9 cellular contexts compared by ENCODE assay signal in the genomic region with DNA sequence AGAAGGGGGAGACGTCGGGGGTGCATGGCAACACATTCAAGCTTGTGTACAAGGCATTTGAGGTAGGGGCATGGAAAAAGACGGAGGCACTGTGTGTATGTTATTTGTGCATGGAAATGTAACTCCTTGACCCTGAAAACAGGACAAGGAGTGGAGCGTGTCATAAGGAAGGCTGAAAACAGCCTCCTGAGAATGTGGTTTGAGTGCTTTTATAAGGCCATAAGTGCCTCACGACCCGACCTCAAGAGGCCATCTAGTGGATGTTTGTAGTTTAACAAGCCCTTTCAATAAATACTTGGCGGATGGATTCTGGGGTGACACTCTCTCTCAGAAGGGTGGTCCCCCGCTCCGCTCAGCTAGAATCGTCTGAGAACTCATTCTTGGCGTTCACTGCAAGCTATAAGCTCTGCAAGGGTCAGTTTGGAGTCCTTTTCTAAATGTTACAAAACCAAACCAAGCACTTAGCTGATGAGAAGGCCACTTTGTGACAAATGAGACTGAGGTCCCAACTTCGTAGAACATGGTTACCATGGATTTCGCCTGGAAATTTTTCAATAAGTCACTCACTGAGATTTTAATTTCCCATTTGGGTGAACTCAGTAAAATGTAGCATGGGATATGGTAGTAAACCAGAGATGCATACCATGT. TPM values are rescaled to one million over a fixed set of nuclear protein-coding genes. Genes with fewer than 3 reads are reported as not detected.
DNase-seq lines count a peak whose midpoint lies in the region; ATAC-seq and TF ChIP-seq lines count a peak whose summit lies in the region.
"Had no signal": no experiment of that assay in that cellular context is flagged by ENCODE, and none has a peak within 500 bp of the region (broad histone marks: within the 10 kb centered on the region; RNA-seq: fewer than 3 reads in every experiment).

No MANE protein-coding gene starts in this region.

- H3K27ac Mint-ChIP-seq in brain = no peak overlapping the region
- H3K27ac Mint-ChIP-seq: dendritic cell treated with granulocyte-macrophage colony-stimulating factor and Interleukin-4, amounts not matched to agents 40 ng/mL and 50 ng/mL, for 4 days had no signal

- peak; percentile 23 for TF ChIP-seq CTCF in GM10248 (IDR thresholded peaks at IDR 0.05; ENCODE audit: control extremely low read depth, extremely low read depth, low read depth, missing control alignments)
- TF ChIP-seq CTCF in brain (conservative IDR thresholded peaks at IDR 0.05) = peak; percentile 48 to 65
- TF ChIP-seq CTCF in omental fat pad (IDR thresholded peaks at IDR 0.05) = no peak

- DNase-seq in AG08395 (ENCODE audit: low spot score) = peak; percentile 29
- DNase-seq in GM10248 (ENCODE audit: extremely low spot score) = no peak
- peak; percentile 32 for DNase-seq in LHCN-M2 (ENCODE audit: low read depth)
- peak; percentile 3 for DNase-seq in midbrain (lab: John Stamatoyannopoulos, UW)
- no peak for DNase-seq in omental fat pad (ENCODE audit: low spot score)
- DNase-seq in LoVo (ENCODE audit: low spot score) = no peak

- no peaks in the 10 kb centered on the region for H3K36me3 Mint-ChIP-seq in brain

- ATAC-seq in omental fat pad (ENCODE audit: low FRiP score) (no peak), HG02981 (IDR thresholded peaks at IDR 0.05; ENCODE audit: unreplicated experiment) (no peak)

- peaks cover 27% of the 10 kb centered on the region for H3K4me1 Mint-ChIP-seq in brain

- H3K9me3 Mint-ChIP-seq in brain = no peaks in the 10 kb centered on the region
- H3K9me3 Mint-ChIP-seq: dendritic cell treated with granulocyte-macrophage colony-stimulating factor and Interleukin-4, amounts not matched to agents 40 ng/mL and 50 ng/mL, for 4 days had no signal

- CTCF ChIA-PET in GM10248 (lab: Yijun Ruan, JAX) = interaction anchor here (0.6 to 7.9 kb wide), 18 partner anchors 8 to 625 kb away, joined by 3 to 81 read pairs (median 4); partner anchors contain the start of gene ODF2L

- POLR2A ChIA-PET in GM10248 (lab: Yijun Ruan, JAX) = no interaction called here

- H3K27me3 Mint-ChIP-seq in brain = no peaks in the 10 kb centered on the region

- H3K4me3 Mint-ChIP-seq in brain = no peak overlapping the region
- H3K4me3 Mint-ChIP-seq: dendritic cell treated with granulocyte-macrophage colony-stimulating factor and Interleukin-4, amounts not matched to agents 40 ng/mL and 50 ng/mL, for 4 days had no signal

RNA-seq across cellular contexts. Expression of gene CLCA4, which starts 38.8 kb away (rescaled TPM):
- total RNA-seq in LHCN-M2 (2014; rRNA removed) = not detected in 2 replicates
- polyA plus RNA-seq in LHCN-M2 (2012) = not detected
- 0.54 TPM for polyA plus RNA-seq in brain (ENCODE audit: insufficient read depth, low read depth, low replicate concordance)
- total RNA-seq in omental fat pad = not detected

RNA-seq across cellular contexts. Expression of gene CLCA1, which starts 39.3 kb away (rescaled TPM):
- total RNA-seq in LHCN-M2 (2014; rRNA removed) (not detected in 2 replicates), omental fat pad (not detected)
- polyA plus RNA-seq in LHCN-M2 (2012) = not detected
- not detected for polyA plus RNA-seq in brain (ENCODE audit: insufficient read depth, low read depth, low replicate concordance)

Comparison
In these comparisons a context has a peak if more than half of its experiments do, and no peak if none do; other contexts are left out.
1. DNase-seq: peak in AG08395 (single experiment), LHCN-M2 (single experiment) and midbrain (single experiment); none in GM10248 (single experiment), omental fat pad (single experiment) and LoVo (single experiment).
2. CTCF ChIP-seq: peak in GM10248 (single experiment) and brain (2 of 2); none in omental fat pad (0 of 3).